In genomic region chr2:142778289-142778688, GRCh38 we compare ENCODE assay signal across 15 cellular contexts.
DNase-seq lines count a peak whose midpoint lies in the region; ATAC-seq and TF ChIP-seq lines count a peak whose summit lies in the region.
"Had no signal": no experiment of that assay in that cellular context is flagged by ENCODE, and none has a peak within 500 bp of the region (broad histone marks: within the 10 kb centered on the region; RNA-seq: fewer than 3 reads in every experiment).

No MANE protein-coding gene starts in this region.

- H2BK120ac ChIP-seq in mesenchymal stem cell (ENCODE audit: low read depth, low read length), result no peak overlapping the region

- H3K36me3 ChIP-seq in PC-3 (ENCODE audit: low read depth, low read length) (no peaks in the 10 kb centered on the region), mesenchymal stem cell (ENCODE audit: control insufficient read depth in 1 of 2, insufficient read depth in 2 of 2, low read depth in 1 of 2, low read length in 2 of 2) (no peaks in the 10 kb centered on the region)
- H3K36me3 ChIP-seq: BLaER1 treated with 17β-estradiol and CSF1 and Interleukin-3, amounts not matched to agents 10 nM and 100 nM had no signal

- H3F3A ChIP-seq in PC-3 (ENCODE audit: low read length, unreplicated experiment), result no peaks in the 10 kb centered on the region

- TF ChIP-seq CTCF in LNCaP clone FGC (IDR thresholded peaks at IDR 0.05; ENCODE audit: control insufficient read depth, extremely low read depth, insufficient read depth) (no peak), PC-3 (conservative IDR thresholded peaks at IDR 0.05; ENCODE audit: low read depth, low read length) (no peak)

- CTCF ChIA-PET in PC-3 (lab: Charles Lee), result interaction anchor here (0.6 kb wide), 1 partner anchor 27 kb away, joined by 3 read pairs; no protein-coding TSS in a partner anchor

- H2AFZ ChIP-seq in PC-3 (ENCODE audit: low read length), result no peak overlapping the region
- H2AFZ ChIP-seq in mesenchymal stem cell (ENCODE audit: low read depth, low read length), result no peak overlapping the region

- H3K9me3 ChIP-seq in PC-3 (ENCODE audit: low read length), result no peaks in the 10 kb centered on the region
- peaks cover 31% of the 10 kb centered on the region for H3K9me3 ChIP-seq in mesenchymal stem cell (ENCODE audit: control insufficient read depth, low read length)

- H3K18ac ChIP-seq in mesenchymal stem cell (ENCODE audit: low read depth in 1 of 2, low read length in 2 of 2), result no peak overlapping the region

- no peaks in the 10 kb centered on the region for H4K20me1 ChIP-seq in PC-3 (ENCODE audit: low read length)
- H4K20me1 ChIP-seq: BLaER1 treated with 17β-estradiol and CSF1 and Interleukin-3, amounts not matched to agents 10 nM and 100 nM had no signal

- no peak overlapping the region for H4K8ac ChIP-seq in mesenchymal stem cell (ENCODE audit: low read length)

- H3K23ac ChIP-seq in mesenchymal stem cell (ENCODE audit: low read length in 2 of 2), result no peak overlapping the region

- 79% methylated on average over 2 of the region's 3 CpGs for WGBS in mesenchymal stem cell

- H2BK15ac ChIP-seq in mesenchymal stem cell (ENCODE audit: low read depth, poor library complexity, severe bottlenecking), result no peak overlapping the region

- no peaks in the 10 kb centered on the region for H3K9me2 ChIP-seq in PC-3 (replicated peaks; ENCODE audit: low read length)

- H3K79me2 ChIP-seq in PC-3 (ENCODE audit: low read length), result no peaks in the 10 kb centered on the region

- no peak overlapping the region for H3K4me3 ChIP-seq in LNCaP clone FGC (ENCODE audit: low read depth, low read length)
- no peak overlapping the region for H3K4me3 ChIP-seq in PC-3 (ENCODE audit: low read length)
- H3K4me3 ChIP-seq in mesenchymal stem cell (ENCODE audit: insufficient read depth in 1 of 2, low read depth in 1 of 2, low read length in 2 of 2), result no peak overlapping the region
- H3K4me3 ChIP-seq: BLaER1 treated with 17β-estradiol and CSF1 and Interleukin-3, amounts not matched to agents 10 nM and 100 nM had no signal

- no peaks in the 10 kb centered on the region for H3K27me3 ChIP-seq in PC-3 (ENCODE audit: low read length)
- no peaks in the 10 kb centered on the region for H3K27me3 ChIP-seq in mesenchymal stem cell (ENCODE audit: control insufficient read depth in 1 of 2, insufficient read depth in 1 of 2, low read length in 2 of 2)
- H3K27me3 ChIP-seq: BLaER1 treated with 17β-estradiol and CSF1 and Interleukin-3, amounts not matched to agents 10 nM and 100 nM had no signal

- no peak overlapping the region for H2BK5ac ChIP-seq in mesenchymal stem cell (ENCODE audit: low read depth, low read length, poor library complexity, severe bottlenecking)

- no TSS peak for BruUV-seq in PC-3 (replicated peaks; lab: Mats Ljungman, UMichigan)

- intact Hi-C loops in PC-3 (cut with micrococcal nuclease), result no loop called here

- H3K4me1 ChIP-seq in PC-3 (ENCODE audit: insufficient read depth, low read length), result no peaks in the 10 kb centered on the region
- H3K4me1 ChIP-seq in mesenchymal stem cell (ENCODE audit: control insufficient read depth, insufficient read depth, low read depth, low read length), result no peaks in the 10 kb centered on the region
- H3K4me1 ChIP-seq: BLaER1 treated with 17β-estradiol and CSF1 and Interleukin-3, amounts not matched to agents 10 nM and 100 nM had no signal

- H3K14ac ChIP-seq in mesenchymal stem cell (ENCODE audit: low read length in 2 of 2), result no peak overlapping the region

- H2BK12ac ChIP-seq in mesenchymal stem cell (ENCODE audit: low read length in 2 of 2), result no peak overlapping the region

- POLR2A ChIA-PET in PC-3 (lab: Charles Lee; ENCODE audit: unreplicated experiment), result no interaction called here

- no peak overlapping the region for H3K4ac ChIP-seq in mesenchymal stem cell (ENCODE audit: low read depth in 1 of 2, low read length in 2 of 2)

- H3K79me1 ChIP-seq in mesenchymal stem cell (replicated peaks; ENCODE audit: low read length, poor library complexity, severe bottlenecking), result no peaks in the 10 kb centered on the region

- DNase-seq in LNCaP clone FGC (ENCODE audit: low read depth) (peak; percentile 11), PC-3 (peak; percentile 37), fibroblast of peridontal ligament (ENCODE audit: extremely low read depth) (peak; percentile 46), mesenchymal stem cell (peak; percentile 6), DMS114 treated with DMSO at 0.1 percent for 48 hours (lab: John Stamatoyannopoulos, UW; ENCODE audit: unreplicated experiment) (no peak), SIG-M5 (lab: John Stamatoyannopoulos, UW) (no peak)
- no peak for DNase-seq in activated CD4-positive, alpha-beta T cell treated with anti-CD3 and anti-CD28 coated beads for 1 hour
- DNase-seq: Calu3; CD8-positive, alpha-beta T cell; DMS79; GDM1; GOT3; H9 had no signal

- H3K4me2 ChIP-seq in PC-3 (ENCODE audit: low read length), result no peak overlapping the region
- no peak overlapping the region for H3K4me2 ChIP-seq in mesenchymal stem cell (ENCODE audit: low read length, poor library complexity, severe bottlenecking)
- H3K4me2 ChIP-seq: BLaER1 treated with 17β-estradiol and CSF1 and Interleukin-3, amounts not matched to agents 10 nM and 100 nM had no signal

- H3K27ac ChIP-seq in PC-3 (ENCODE audit: low read length) (no peak overlapping the region), mesenchymal stem cell (ENCODE audit: low read length, poor library complexity, severe bottlenecking) (no peak overlapping the region)
- H3K27ac ChIP-seq: BLaER1 treated with 17β-estradiol and CSF1 and Interleukin-3, amounts not matched to agents 10 nM and 100 nM; HL-60 had no signal

- no peak overlapping the region for H2AK5ac ChIP-seq in mesenchymal stem cell (ENCODE audit: low read length, severe bottlenecking)

- H4K91ac ChIP-seq in mesenchymal stem cell (ENCODE audit: low read length), result no peak overlapping the region

- H3K9ac ChIP-seq in PC-3 (ENCODE audit: low read length) (no peak overlapping the region), mesenchymal stem cell (ENCODE audit: low read length) (no peak overlapping the region)
- H3K9ac ChIP-seq: BLaER1 treated with 17β-estradiol and CSF1 and Interleukin-3, amounts not matched to agents 10 nM and 100 nM had no signal

- peak; percentile 85 for ATAC-seq in PC-3
- ATAC-seq: CD8-positive, alpha-beta T cell had no signal

Comparison
In these comparisons a context has a peak if more than half of its experiments do, and no peak if none do; other contexts are left out.
1. DNase-seq: peak in LNCaP clone FGC (single experiment), PC-3 (single experiment), fibroblast of peridontal ligament (single experiment) and mesenchymal stem cell (single experiment); none in DMS114 treated with DMSO at 0.1 percent for 48 hours (single experiment), activated CD4-positive, alpha-beta T cell treated with anti-CD3 and anti-CD28 coated beads for 1 hour (single experiment) and SIG-M5 (single experiment).